In genomic region chr2:178397002-178397605, GRCh38 we compare ENCODE assay signal across 9 cellular contexts. TPM values are rescaled to one million over a fixed set of nuclear protein-coding genes. Genes with fewer than 3 reads are reported as not detected.
DNase-seq lines count a peak whose midpoint lies in the region; ATAC-seq, FAIRE-seq and TF ChIP-seq lines count a peak whose summit lies in the region.
"Had no signal": no experiment of that assay in that cellular context is flagged by ENCODE, and none has a peak within 500 bp of the region (broad histone marks: within the 10 kb centered on the region; RNA-seq: fewer than 3 reads in every experiment).

No MANE protein-coding gene starts in this region.

- no peaks in the 10 kb centered on the region for H3K9me3 Mint-ChIP-seq in activated T-helper 1 cell treated with anti-CD3 and anti-CD28 coated beads, Interleukin-12 subunit alpha, Interleukin-12 subunit beta, Interleukin-2, Interleukin-4 antibody, amounts not matched to agents 30 ng/mL and 10 ng/mL and 1 ng/mL, durations not matched to agents 14 hours and 24 hours and 36 hours

- no peaks in the 10 kb centered on the region for H3K79me2 ChIP-seq in mammary epithelial cell (ENCODE audit: insufficient read depth, low read length)
- no peaks in the 10 kb centered on the region for H3K79me2 ChIP-seq in HepG2 (ENCODE audit: insufficient read depth, low read length)

- CTCF ChIA-PET in mammary epithelial cell (lab: Charles Lee; ENCODE audit: low non-redundant PET) = interaction anchor here (0.5 to 1.1 kb wide), 3 partner anchors 10 to 21 kb away, joined by 4 to 7 read pairs (median 4); no protein-coding TSS in a partner anchor
- CTCF ChIA-PET in HepG2 (lab: Yijun Ruan, JAX; ENCODE audit: low intra/inter-chr PET ratio, low total read pairs) = interaction anchor here (0.7 to 4.3 kb wide), 3 partner anchors 17 to 125 kb away, joined by 4 to 24 read pairs (median 4); no protein-coding TSS in a partner anchor

- peak; percentile 37 for FAIRE-seq in HepG2 (lab: Jason Lieb, UNC)

- intact Hi-C loops in mammary epithelial cell (cut with micrococcal nuclease) (loop anchor here (1.0 to 5.0 kb wide), 3 partner anchors 17 to 265 kb away; no protein-coding TSS in a partner anchor), HepG2 (cut with micrococcal nuclease; ENCODE audit: unreplicated experiment) (loop anchor here (1.0 to 5.0 kb wide), 3 partner anchors 17 to 285 kb away; partner anchors contain the start of gene RBM45)
- intact Hi-C loops in activated T-helper 1 cell treated with anti-CD3 and anti-CD28 coated beads, Interleukin-12 subunit alpha, Interleukin-12 subunit beta, Interleukin-2, Interleukin-4 antibody, amounts not matched to agents 30 ng/mL and 10 ng/mL and 1 ng/mL, durations not matched to agents 14 hours and 24 hours and 36 hours (cut with micrococcal nuclease) = loop anchor here (1.0 to 5.0 kb wide), 3 partner anchors 17 to 285 kb away; partner anchors contain the start of genes PJVK, PRKRA and RBM45

- H3K27ac ChIP-seq in mammary epithelial cell (ENCODE audit: insufficient read depth, low read depth, low read length) = no peak overlapping the region
- H3K27ac ChIP-seq in HepG2 (ENCODE audit: extremely low read length, insufficient read depth, low read length) = no peak overlapping the region
- H3K27ac ChIP-seq: skin epidermis had no signal

- DNase-seq in DMS 273 (lab: John Stamatoyannopoulos, UW; ENCODE audit: unreplicated experiment) = peak; percentile 79
- DNase-seq in NCI-H510A (lab: John Stamatoyannopoulos, UW) = peak; percentile 49
- DNase-seq in mammary epithelial cell = peak; percentile 24
- DNase-seq in HepG2 (ENCODE audit: low spot score) = peak; percentile 46
- DNase-seq in activated T-helper 1 cell treated with anti-CD3 and anti-CD28 coated beads, Interleukin-12 subunit alpha, Interleukin-12 subunit beta, Interleukin-2, Interleukin-4 antibody, amounts not matched to agents 30 ng/mL and 10 ng/mL and 1 ng/mL, durations not matched to agents 14 hours and 24 hours and 36 hours (ENCODE audit: low spot score) = no peak

- no peaks in the 10 kb centered on the region for H4K20me1 ChIP-seq in mammary epithelial cell (ENCODE audit: insufficient read depth, low read length)
- H4K20me1 ChIP-seq in HepG2 (ENCODE audit: insufficient read depth, low read length) = no peaks in the 10 kb centered on the region

- 18% methylated on average over 7 of the region's 7 CpGs for WGBS in mammary epithelial cell (ENCODE audit: low coverage, missing lambda C conversion rate)
- 13% methylated on average over 7 of the region's 7 CpGs for WGBS in HepG2 (ENCODE audit: low lambda C conversion rate)

- H3K4me3 Mint-ChIP-seq in activated T-helper 1 cell treated with anti-CD3 and anti-CD28 coated beads, Interleukin-12 subunit alpha, Interleukin-12 subunit beta, Interleukin-2, Interleukin-4 antibody, amounts not matched to agents 30 ng/mL and 10 ng/mL and 1 ng/mL, durations not matched to agents 14 hours and 24 hours and 36 hours = no peak overlapping the region

- H3K27ac Mint-ChIP-seq in activated T-helper 1 cell treated with anti-CD3 and anti-CD28 coated beads, Interleukin-12 subunit alpha, Interleukin-12 subunit beta, Interleukin-2, Interleukin-4 antibody, amounts not matched to agents 30 ng/mL and 10 ng/mL and 1 ng/mL, durations not matched to agents 14 hours and 24 hours and 36 hours = no peak overlapping the region

- H3K9me3 ChIP-seq in mammary epithelial cell (replicated peaks; ENCODE audit: insufficient read depth, low read length) (no peaks in the 10 kb centered on the region), HepG2 (ENCODE audit: low read length) (no peaks in the 10 kb centered on the region)

- no peaks in the 10 kb centered on the region for H3K4me1 ChIP-seq in mammary epithelial cell (ENCODE audit: insufficient read depth, low read length)
- no peaks in the 10 kb centered on the region for H3K4me1 ChIP-seq in HepG2 (ENCODE audit: insufficient read depth, low read length)

- H3K4me2 ChIP-seq in mammary epithelial cell (ENCODE audit: insufficient read depth, low read depth, low read length) (no peak overlapping the region), HepG2 (ENCODE audit: low read depth, low read length) (no peak overlapping the region)

- peaks cover 6% of the 10 kb centered on the region for H3K27me3 Mint-ChIP-seq in activated T-helper 1 cell treated with anti-CD3 and anti-CD28 coated beads, Interleukin-12 subunit alpha, Interleukin-12 subunit beta, Interleukin-2, Interleukin-4 antibody, amounts not matched to agents 30 ng/mL and 10 ng/mL and 1 ng/mL, durations not matched to agents 14 hours and 24 hours and 36 hours (ENCODE audit: insufficient read depth)

- peaks cover 19% of the 10 kb centered on the region for H3K4me1 Mint-ChIP-seq in activated T-helper 1 cell treated with anti-CD3 and anti-CD28 coated beads, Interleukin-12 subunit alpha, Interleukin-12 subunit beta, Interleukin-2, Interleukin-4 antibody, amounts not matched to agents 30 ng/mL and 10 ng/mL and 1 ng/mL, durations not matched to agents 14 hours and 24 hours and 36 hours (ENCODE audit: low read depth)

- in situ Hi-C loops in mammary epithelial cell (cut with MboI; ENCODE audit: low sequenced_read_pairs in 2 of 2) (loop anchor here in 1 of 2 donors (25.0 kb wide), 1 partner anchor 260 kb away; no protein-coding TSS in a partner anchor), HepG2 (cut with HindIII; ENCODE audit: extremely low pct_ligation_motif_present, low pct_unique_long_range_greater_than_20kb) (no loop called here)

- H3K36me3 Mint-ChIP-seq in activated T-helper 1 cell treated with anti-CD3 and anti-CD28 coated beads, Interleukin-12 subunit alpha, Interleukin-12 subunit beta, Interleukin-2, Interleukin-4 antibody, amounts not matched to agents 30 ng/mL and 10 ng/mL and 1 ng/mL, durations not matched to agents 14 hours and 24 hours and 36 hours (ENCODE audit: low read depth) = peaks cover 2% of the 10 kb centered on the region

- BruUV-seq in mammary epithelial cell (replicated peaks; lab: Mats Ljungman, UMichigan) = no TSS peak
- no TSS peak for BruUV-seq in HepG2 (replicated peaks; lab: Mats Ljungman, UMichigan)

- H2AFZ ChIP-seq in mammary epithelial cell (ENCODE audit: low read depth, low read length) (no peak overlapping the region), HepG2 (ENCODE audit: low read length) (no peak overlapping the region)

- H3K9ac ChIP-seq in mammary epithelial cell (ENCODE audit: insufficient read depth, low read length) (no peak overlapping the region), HepG2 (ENCODE audit: insufficient read depth, low read depth, low read length) (no peak overlapping the region)

- ATAC-seq in GM19351 (IDR thresholded peaks at IDR 0.05; ENCODE audit: unreplicated experiment) = peak; percentile 96
- ATAC-seq in HG03280 (IDR thresholded peaks at IDR 0.05; ENCODE audit: unreplicated experiment) = peak; percentile 90
- peak; percentile 84 for ATAC-seq in HepG2
- ATAC-seq in GM19324 (IDR thresholded peaks at IDR 0.05; ENCODE audit: low FRiP score, unreplicated experiment) = no peak

- H3K27me3 ChIP-seq in mammary epithelial cell (ENCODE audit: insufficient read depth, low read length) (no peaks in the 10 kb centered on the region), HepG2 (ENCODE audit: control insufficient read depth in 1 of 2, insufficient read depth in 2 of 2, low read length in 2 of 2) (no peaks in the 10 kb centered on the region)

- dilution Hi-C loops in mammary epithelial cell (cut with HindIII; ENCODE audit: low sequenced_read_pairs) = no loop called here

- POLR2A ChIA-PET in HepG2 (lab: Yijun Ruan, JAX) = no interaction called here

- no peak for TF ChIP-seq RAD21 in HepG2 (CRISPR knock-in tag; IDR thresholded peaks at IDR 0.05)

- H3K4me3 ChIP-seq in mammary epithelial cell (replicated peaks in 1 of 3; ENCODE audit: insufficient read depth in 1 of 3, low read depth in 2 of 3, low read length in 3 of 3) (no peak overlapping the region), HepG2 (replicated peaks in 1 of 3; ENCODE audit: insufficient read depth in 1 of 3, low read depth in 2 of 3, low read length in 3 of 3) (no peak overlapping the region)
- H3K4me3 ChIP-seq: skin epidermis had no signal

- no peak for TF ChIP-seq POLR2A in HepG2 (IDR thresholded peaks at IDR 0.05; ENCODE audit: insufficient read depth in 1 of 2, low read depth in 2 of 2, low read length in 2 of 2)

- peak; percentile 54 to 72 for TF ChIP-seq CTCF in mammary epithelial cell (conservative IDR thresholded peaks at IDR 0.05 in 1 of 2, IDR thresholded peaks at IDR 0.05 in 1 of 2; ENCODE audit: extremely low read depth in 1 of 2, insufficient read depth in 1 of 2, low read depth in 1 of 2, low read length in 2 of 2)
- TF ChIP-seq CTCF in HepG2 (CRISPR knock-in tag; IDR thresholded peaks at IDR 0.05) = peak; percentile 68

- H3K36me3 ChIP-seq in mammary epithelial cell (ENCODE audit: insufficient read depth, low read length) (no peaks in the 10 kb centered on the region), HepG2 (replicated peaks in 1 of 2; ENCODE audit: control insufficient read depth in 1 of 2, insufficient read depth in 2 of 2, low read length in 2 of 2) (no peaks in the 10 kb centered on the region)

- TF ChIP-seq EP300 in HepG2 (IDR thresholded peaks at IDR 0.05; ENCODE audit: low read depth in 2 of 2, low read length in 2 of 2) (no peak), HepG2 (CRISPR knock-in tag; IDR thresholded peaks at IDR 0.05; ENCODE audit: borderline replicate concordance) (no peak)

RNA-seq across cellular contexts. Expression of gene PRKRA, which starts 53.9 kb away (rescaled TPM):
- total RNA-seq in mammary epithelial cell = 10 to 100 TPM; 49.0 to 66.8 TPM
- 28.2 TPM for polyA plus RNA-seq in mammary epithelial cell
- 46.2 TPM for polyA minus RNA-seq in mammary epithelial cell
- total RNA-seq in HepG2 (2016; rRNA removed; fragmentation: Illumina TruSeq; extraction: Trizol) = 67.6 and 74.7 TPM in 2 replicates
- 77.3 and 86.7 TPM in 2 replicates for total RNA-seq in HepG2 (2016; cell fraction: cytosol; rRNA removed; fragmentation: Illumina TruSeq; extraction: Trizol; ENCODE audit: low read depth)
- total RNA-seq in HepG2 (2016; cell fraction: insoluble cytoplasmic fraction; rRNA removed; fragmentation: Illumina TruSeq; extraction: Trizol) = 64.4 and 73.6 TPM in 2 replicates
- 113 and 120 TPM in 2 replicates for total RNA-seq in HepG2 (2016; cell fraction: membrane; rRNA removed; fragmentation: Illumina TruSeq; extraction: Trizol)
- total RNA-seq in HepG2 (2016; cell fraction: nucleus; rRNA removed; fragmentation: Illumina TruSeq; extraction: Trizol) = 83.1 and 91.6 TPM in 2 replicates
- 47.3 and 53.1 TPM in 2 replicates for polyA plus RNA-seq in HepG2 (2011; rRNA removed)
- polyA plus RNA-seq in HepG2 (2011; cell fraction: cytosol; rRNA removed) = 39.9 and 48.4 TPM in 2 replicates
- polyA plus RNA-seq in HepG2 (2011; cell fraction: nucleus; rRNA removed) = 41.7 and 45.8 TPM in 2 replicates
- 48.0 and 68.5 TPM in 2 replicates for polyA plus RNA-seq in HepG2 (2012)
- polyA plus RNA-seq in HepG2 (2016; cell fraction: cytosol; fragmentation: Illumina TruSeq; extraction: Trizol; ENCODE audit: low read depth) = 94.3 and 117 TPM in 2 replicates
- 77.0 and 83.1 TPM in 2 replicates for polyA plus RNA-seq in HepG2 (2016; cell fraction: insoluble cytoplasmic fraction; fragmentation: Illumina TruSeq; extraction: Trizol; ENCODE audit: low read depth)
- 110 and 123 TPM in 2 replicates for polyA plus RNA-seq in HepG2 (2016; cell fraction: membrane; fragmentation: Illumina TruSeq; extraction: Trizol; ENCODE audit: low read depth)
- 92.2 and 94.5 TPM in 2 replicates for polyA plus RNA-seq in HepG2 (2016; cell fraction: nucleus; fragmentation: Illumina TruSeq; extraction: Trizol; ENCODE audit: insufficient read depth, low read depth)
- polyA minus RNA-seq in HepG2 (2011; rRNA and poly(A)+ RNA removed; ENCODE audit: low replicate concordance) = 14.8 and 55.1 TPM in 2 replicates
- 31.5 and 39.6 TPM in 2 replicates for polyA minus RNA-seq in HepG2 (2011; cell fraction: cytosol; rRNA and poly(A)+ RNA removed)
- 182 and 199 TPM in 2 replicates for polyA minus RNA-seq in HepG2 (2011; cell fraction: nucleus; rRNA and poly(A)+ RNA removed)
- 45.1 and 50.5 TPM in 2 replicates for total RNA-seq in activated T-helper 1 cell treated with anti-CD3 and anti-CD28 coated beads, Interleukin-12 subunit alpha, Interleukin-12 subunit beta, Interleukin-2, Interleukin-4 antibody, amounts not matched to agents 30 ng/mL and 10 ng/mL and 1 ng/mL, durations not matched to agents 14 hours and 24 hours and 36 hours

RNA-seq across cellular contexts. Expression of gene PJVK, which starts 54.1 kb away (rescaled TPM):
- total RNA-seq in mammary epithelial cell (1 to 10 TPM; 1.3 to 4.3 TPM), HepG2 (2016; rRNA removed; fragmentation: Illumina TruSeq; extraction: Trizol) (1.1 and 1.2 TPM in 2 replicates)
- polyA plus RNA-seq in mammary epithelial cell (0.56 TPM), HepG2 (2011; rRNA removed) (2.6 and 3.0 TPM in 2 replicates)
- polyA minus RNA-seq in mammary epithelial cell = not detected
- total RNA-seq in HepG2 (2016; cell fraction: cytosol; rRNA removed; fragmentation: Illumina TruSeq; extraction: Trizol; ENCODE audit: low read depth) = 0.81 and 2.0 TPM in 2 replicates
- 0.77 and 1.5 TPM in 2 replicates for total RNA-seq in HepG2 (2016; cell fraction: insoluble cytoplasmic fraction; rRNA removed; fragmentation: Illumina TruSeq; extraction: Trizol)
- 1.1 TPM in 2 replicates for total RNA-seq in HepG2 (2016; cell fraction: membrane; rRNA removed; fragmentation: Illumina TruSeq; extraction: Trizol)
- 3.4 and 4.2 TPM in 2 replicates for total RNA-seq in HepG2 (2016; cell fraction: nucleus; rRNA removed; fragmentation: Illumina TruSeq; extraction: Trizol)
- 0.51 and 1.1 TPM in 2 replicates for polyA plus RNA-seq in HepG2 (2011; cell fraction: cytosol; rRNA removed)
- polyA plus RNA-seq in HepG2 (2011; cell fraction: nucleus; rRNA removed) = 6.3 and 6.4 TPM in 2 replicates
- 1.5 and 2.9 TPM in 2 replicates for polyA plus RNA-seq in HepG2 (2012)
- polyA plus RNA-seq in HepG2 (2016; cell fraction: cytosol; fragmentation: Illumina TruSeq; extraction: Trizol; ENCODE audit: low read depth) = 0.46 and 0.58 TPM in 2 replicates
- polyA plus RNA-seq in HepG2 (2016; cell fraction: insoluble cytoplasmic fraction; fragmentation: Illumina TruSeq; extraction: Trizol; ENCODE audit: low read depth) = 0.67 and 1.3 TPM in 2 replicates
- 0.48 and 0.77 TPM in 2 replicates for polyA plus RNA-seq in HepG2 (2016; cell fraction: membrane; fragmentation: Illumina TruSeq; extraction: Trizol; ENCODE audit: low read depth)
- 7.3 and 8.2 TPM in 2 replicates for polyA plus RNA-seq in HepG2 (2016; cell fraction: nucleus; fragmentation: Illumina TruSeq; extraction: Trizol; ENCODE audit: insufficient read depth, low read depth)
- 1.1 and 1.8 TPM in 2 replicates for polyA minus RNA-seq in HepG2 (2011; rRNA and poly(A)+ RNA removed; ENCODE audit: low replicate concordance)
- polyA minus RNA-seq in HepG2 (2011; cell fraction: cytosol; rRNA and poly(A)+ RNA removed) = 0.35 TPM in 1 of 2 replicates, not detected in the other
- polyA minus RNA-seq in HepG2 (2011; cell fraction: nucleus; rRNA and poly(A)+ RNA removed) = 9.3 and 9.6 TPM in 2 replicates
- 1.1 and 2.5 TPM in 2 replicates for total RNA-seq in activated T-helper 1 cell treated with anti-CD3 and anti-CD28 coated beads, Interleukin-12 subunit alpha, Interleukin-12 subunit beta, Interleukin-2, Interleukin-4 antibody, amounts not matched to agents 30 ng/mL and 10 ng/mL and 1 ng/mL, durations not matched to agents 14 hours and 24 hours and 36 hours
